Comparison of ENCODE assay signal across 2 cellular contexts in genomic region chr11:65307298-65308229, GRCh38.
TF ChIP-seq lines count a peak whose summit lies in the region.

No MANE protein-coding gene starts in this region.

TF ChIP-seq in HCT116, 20 proteins besides CTCF, POLR2A, EP300 and RAD21:
- TF ChIP-seq CBX3 (IDR thresholded peaks at IDR 0.05; ENCODE audit: low read depth) (no peak), JUND (IDR thresholded peaks at IDR 0.05) (no peak), ZBTB33 (IDR thresholded peaks at IDR 0.05; ENCODE audit: extremely low read depth, insufficient replicate concordance, low read length) (no peak), ATF3 (IDR thresholded peaks at IDR 0.05) (no peak), SIN3A (IDR thresholded peaks at IDR 0.05; ENCODE audit: low read depth) (no peak), ZNF274 (IDR thresholded peaks at IDR 0.05; ENCODE audit: low read depth, low read length) (no peak), EGR1 (IDR thresholded peaks at IDR 0.05; ENCODE audit: low read depth) (no peak), ELF1 (IDR thresholded peaks at IDR 0.05; ENCODE audit: borderline replicate concordance, low read depth) (no peak), CEBPB (IDR thresholded peaks at IDR 0.05; ENCODE audit: low read depth) (no peak), REST (IDR thresholded peaks at IDR 0.05; ENCODE audit: low read depth) (no peak), EZH2 (IDR thresholded peaks at IDR 0.05) (no peak), SRF (IDR thresholded peaks at IDR 0.05; ENCODE audit: low read depth) (no peak), POLR2AphosphoS5 (IDR thresholded peaks at IDR 0.05; ENCODE audit: low read depth, low read length) (no peak), TCF7L2 (IDR thresholded peaks at IDR 0.05; ENCODE audit: borderline replicate concordance, extremely low read depth, insufficient read depth, insufficient read length) (no peak)

TF ChIP-seq in endothelial cell of umbilical vein, 7 proteins besides CTCF, POLR2A, EP300 and RAD21:
- TF ChIP-seq MAX (IDR thresholded peaks at IDR 0.05; ENCODE audit: insufficient read depth, insufficient read length): no peak
- no peak for TF ChIP-seq POLR2AphosphoS5 (IDR thresholded peaks at IDR 0.05; ENCODE audit: insufficient read depth, low read depth, low read length)
- no peak for TF ChIP-seq GATA2 (IDR thresholded peaks at IDR 0.05; ENCODE audit: insufficient read depth, insufficient read length, low read depth, low read length)
- no peak for TF ChIP-seq EZH2 (IDR thresholded peaks at IDR 0.05; ENCODE audit: borderline replicate concordance, low read depth, low read length, severe bottlenecking)
- TF ChIP-seq JUN (IDR thresholded peaks at IDR 0.05; ENCODE audit: borderline replicate concordance, insufficient read depth, insufficient read length, low read depth): no peak
- no peak for TF ChIP-seq MYC (IDR thresholded peaks at IDR 0.05; ENCODE audit: low read depth, low read length)
